Comparison of ENCODE assay signal across 35 cellular contexts in genomic region chr4:35793766-35794165, GRCh38.
"Had no signal": no experiment of that assay in that cellular context is flagged by ENCODE, and none has a peak within 500 bp of the region (broad histone marks: within the 10 kb centered on the region; RNA-seq: fewer than 3 reads in every experiment).

No MANE protein-coding gene starts in this region.

- H3K27me3 ChIP-seq: adrenal gland, breast epithelium, cardiac muscle cell, colonic mucosa, dorsolateral prefrontal cortex, esophagus squamous epithelium, gastroesophageal sphincter, heart right ventricle, hepatocyte had no signal

- H3K36me3 Mint-ChIP-seq: activated naive CD4-positive, alpha-beta T cell treated with anti-CD3 and anti-CD28 coated beads, Interleukin-2, amount 50 U/mL, for 24 hours; activated naive CD8-positive, alpha-beta T cell treated with anti-CD3 and anti-CD28 coated beads for 36 hours; brain had no signal

- H3K36me3 ChIP-seq: adrenal gland, breast epithelium, cardiac muscle cell, colonic mucosa, esophagus squamous epithelium, gastroesophageal sphincter, heart right ventricle, WERI-Rb-1 had no signal

- H2AFZ ChIP-seq: hepatocyte had no signal

- H3K4me3 ChIP-seq: adrenal gland, breast epithelium, cardiac muscle cell, colonic mucosa, dorsolateral prefrontal cortex, esophagus squamous epithelium, gastroesophageal sphincter, heart right ventricle, hepatocyte had no signal

- H3K27ac ChIP-seq: adrenal gland, breast epithelium, cardiac muscle cell, colonic mucosa, dorsolateral prefrontal cortex, esophagus squamous epithelium, gastroesophageal sphincter, heart right ventricle, hepatocyte, WERI-Rb-1 had no signal

- H3K4me3 Mint-ChIP-seq: activated B cell treated with CpG ODN at 0.5 μM for 24 hours; activated CD8-positive, alpha-beta T cell treated with anti-CD3 and anti-CD28 coated beads for 36 hours; activated naive CD4-positive, alpha-beta T cell treated with anti-CD3 and anti-CD28 coated beads, Interleukin-2, amount 50 U/mL, for 24 hours; activated naive CD8-positive, alpha-beta T cell treated with anti-CD3 and anti-CD28 coated beads for 36 hours; activated naive CD8-positive, alpha-beta T cell treated with anti-CD3 and anti-CD28 coated beads, Interleukin-2, amount 50 U/mL, for 24 hours; activated T-cell treated with anti-CD3 and anti-CD28 coated beads, Interleukin-2, amount 50 U/mL, for 4 hours; activated T-helper 17 cell treated with anti-CD3 and anti-CD28 coated beads, Interleukin-2, amount 50 U/mL, for 72 hours; brain; T-helper 17 cell; T-helper 2 cell treated with Interferon-gamma antibody and Interleukin-4, amounts not matched to agents 5 μg/mL and 100 μg/mL, for 36 hours had no signal

- H3K9me3 ChIP-seq: colonic mucosa, esophagus squamous epithelium had no signal

- H3K4me1 Mint-ChIP-seq: activated B cell treated with CpG ODN at 0.5 μM for 24 hours; activated naive CD4-positive, alpha-beta T cell treated with anti-CD3 and anti-CD28 coated beads, Interleukin-2, amount 50 U/mL, for 24 hours; activated naive CD8-positive, alpha-beta T cell treated with anti-CD3 and anti-CD28 coated beads for 36 hours; activated naive CD8-positive, alpha-beta T cell treated with anti-CD3 and anti-CD28 coated beads, Interleukin-2, amount 50 U/mL, for 24 hours; activated T-helper 17 cell treated with anti-CD3 and anti-CD28 coated beads, Interleukin-2, amount 50 U/mL, for 72 hours; brain; T-helper 17 cell had no signal

- H3K79me2 ChIP-seq: hepatocyte had no signal

- DNase-seq: activated B cell treated with CpG ODN at 0.5 μM for 24 hours; activated CD4-positive, alpha-beta T cell treated with anti-CD3 and anti-CD28 coated beads for 48 hours; activated CD4-positive, alpha-beta T cell treated with anti-CD3 and anti-CD28 coated beads, Interleukin-2, amount 50 U/mL, for 1 hour; activated CD4-positive, alpha-beta T cell treated with anti-CD3 and anti-CD28 coated beads, Interleukin-2, amount 50 U/mL, for 48 hours; activated CD8-positive, alpha-beta memory T cell treated with anti-CD3 and anti-CD28 coated beads for 24 hours; activated CD8-positive, alpha-beta T cell treated with anti-CD3 and anti-CD28 coated beads for 36 hours; activated effector memory CD4-positive, alpha-beta T cell treated with Interleukin-2 at 50 U/mL for 16 hours; activated gamma-delta T cell treated with Interleukin-2 at 50 U/mL for 16 hours; activated naive CD4-positive, alpha-beta T cell treated with Interleukin-2 at 50 U/mL for 16 hours; activated naive CD8-positive, alpha-beta T cell treated with anti-CD3 and anti-CD28 coated beads for 36 hours; activated naive CD8-positive, alpha-beta T cell treated with anti-CD3 and anti-CD28 coated beads, Interleukin-2, amount 50 U/mL, for 24 hours; activated T-cell treated with anti-CD3 and anti-CD28 coated beads, Interleukin-2, amount 50 U/mL, for 4 hours; adrenal gland; amygdala; aorta; central memory CD4-positive, alpha-beta T cell; cerebellar nuclear complex; colonic mucosa; dorsolateral prefrontal cortex; effector memory CD4-positive, alpha-beta T cell; esophagus squamous epithelium; foreskin melanocyte; heart right ventricle; T-helper 17 cell; T1000; WERI-Rb-1 had no signal

- H3K27me3 Mint-ChIP-seq: activated B cell treated with CpG ODN at 0.5 μM for 24 hours; activated CD8-positive, alpha-beta T cell treated with anti-CD3 and anti-CD28 coated beads for 36 hours; activated naive CD4-positive, alpha-beta T cell treated with anti-CD3 and anti-CD28 coated beads, Interleukin-2, amount 50 U/mL, for 24 hours; activated naive CD8-positive, alpha-beta T cell treated with anti-CD3 and anti-CD28 coated beads for 36 hours; activated naive CD8-positive, alpha-beta T cell treated with anti-CD3 and anti-CD28 coated beads, Interleukin-2, amount 50 U/mL, for 24 hours; activated T-helper 17 cell treated with anti-CD3 and anti-CD28 coated beads, Interleukin-2, amount 50 U/mL, for 72 hours; T-helper 17 cell had no signal

- H3K27ac Mint-ChIP-seq: activated B cell treated with CpG ODN at 0.5 μM for 24 hours; activated CD8-positive, alpha-beta T cell treated with anti-CD3 and anti-CD28 coated beads for 36 hours; activated naive CD4-positive, alpha-beta T cell treated with anti-CD3 and anti-CD28 coated beads, Interleukin-2, amount 50 U/mL, for 24 hours; activated naive CD8-positive, alpha-beta T cell treated with anti-CD3 and anti-CD28 coated beads for 36 hours; activated naive CD8-positive, alpha-beta T cell treated with anti-CD3 and anti-CD28 coated beads, Interleukin-2, amount 50 U/mL, for 24 hours; activated T-helper 17 cell treated with anti-CD3 and anti-CD28 coated beads, Interleukin-2, amount 50 U/mL, for 72 hours; brain; T-helper 17 cell; T-helper 2 cell treated with Interferon-gamma antibody and Interleukin-4, amounts not matched to agents 5 μg/mL and 100 μg/mL, for 36 hours had no signal

- H3K4me1 ChIP-seq: adrenal gland, breast epithelium, colonic mucosa, esophagus squamous epithelium, gastroesophageal sphincter, heart right ventricle had no signal

- ATAC-seq: activated CD4-positive, CD25-positive, alpha-beta regulatory T cell treated with anti-CD3 and anti-CD28 coated beads, Interleukin-2, amount 50 U/mL, for 24 hours; activated CD8-positive, alpha-beta T cell treated with anti-CD3 and anti-CD28 coated beads for 36 hours; activated naive CD8-positive, alpha-beta T cell treated with anti-CD3 and anti-CD28 coated beads, Interleukin-2, amount 50 U/mL, for 24 hours; activated T-cell treated with anti-CD3 and anti-CD28 coated beads, Interleukin-2, amount 50 U/mL, for 4 hours; activated T-helper 17 cell treated with anti-CD3 and anti-CD28 coated beads, Interleukin-2, amount 50 U/mL, for 72 hours; gastroesophageal sphincter; heart right ventricle; T-helper 17 cell had no signal

- H3K9me3 Mint-ChIP-seq: activated T-helper 17 cell treated with anti-CD3 and anti-CD28 coated beads, Interleukin-2, amount 50 U/mL, for 72 hours had no signal

- H3K4me2 ChIP-seq: hepatocyte had no signal
